16 cellular contexts compared by ENCODE assay signal in the genomic region with DNA sequence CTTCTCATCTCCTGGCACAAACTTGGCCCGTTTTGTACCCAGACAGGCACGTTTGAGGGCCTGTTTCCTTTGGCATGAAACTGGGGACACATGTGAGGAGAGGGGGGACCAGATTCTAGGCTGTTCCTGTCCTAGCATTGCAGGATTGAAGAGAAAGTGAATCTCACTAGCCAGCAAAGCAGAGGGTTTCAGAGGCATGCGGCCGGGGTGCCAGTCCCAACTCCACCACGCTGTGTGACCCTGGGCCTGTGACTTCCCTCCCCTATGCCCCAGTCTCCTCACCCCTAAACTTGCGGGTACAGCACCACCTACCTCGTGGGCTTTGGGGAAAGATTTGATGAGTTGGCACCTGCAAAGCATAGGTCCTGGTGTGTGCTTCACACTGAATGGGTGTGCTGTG. TPM values are rescaled to one million over a fixed set of nuclear protein-coding genes. Genes with fewer than 3 reads are reported as not detected.
DNase-seq lines count a peak whose midpoint lies in the region; ATAC-seq, FAIRE-seq and TF ChIP-seq lines count a peak whose summit lies in the region.
"Had no signal": no experiment of that assay in that cellular context is flagged by ENCODE, and none has a peak within 500 bp of the region (broad histone marks: within the 10 kb centered on the region; RNA-seq: fewer than 3 reads in every experiment).

No MANE protein-coding gene starts in this region.

- H3K4me3 Mint-ChIP-seq in endothelial cell (ENCODE audit: unreplicated experiment) = no peak overlapping the region
- H3K4me3 Mint-ChIP-seq: CD4-positive, CD25-positive, alpha-beta regulatory T cell had no signal

- no peaks in the 10 kb centered on the region for H3K9me3 ChIP-seq in right cardiac atrium (ENCODE audit: control insufficient read depth, low read length)
- no peaks in the 10 kb centered on the region for H3K9me3 ChIP-seq in right atrium auricular region
- no peaks in the 10 kb centered on the region for H3K9me3 ChIP-seq in keratinocyte (ENCODE audit: control insufficient read depth, low read depth, low read length)
- no peaks in the 10 kb centered on the region for H3K9me3 ChIP-seq in osteoblast (ENCODE audit: low read depth, low read length)

- DNase-seq in right cardiac atrium (peak in 2 of 3 donors; percentile 35 to 52), right atrium auricular region (ENCODE audit: low spot score) (no peak), keratinocyte (ENCODE audit: low read depth, low spot score) (no peak), osteoblast (ENCODE audit: insufficient read length, low spot score, missing footprints) (peak; percentile 64), endothelial cell (ENCODE audit: low spot score) (no peak), ureter (ENCODE audit: low spot score) (no peak)
- DNase-seq: 8988T; ACHN; CD4-positive, CD25-positive, alpha-beta regulatory T cell; DMS53; GF-D8; GM23248; H7 had no signal

- H4K20me1 ChIP-seq in keratinocyte (ENCODE audit: control insufficient read depth, extremely low read depth, insufficient read depth, low read length) = no peaks in the 10 kb centered on the region
- no peaks in the 10 kb centered on the region for H4K20me1 ChIP-seq in osteoblast (ENCODE audit: insufficient read depth, low read length)

- H3K27me3 ChIP-seq in right cardiac atrium (ENCODE audit: control insufficient read depth, insufficient read depth) (no peaks in the 10 kb centered on the region), right atrium auricular region (no peaks in the 10 kb centered on the region), keratinocyte (ENCODE audit: control insufficient read depth, extremely low read depth, insufficient read depth, low read length) (peaks cover 8% of the 10 kb centered on the region), osteoblast (ENCODE audit: insufficient read depth, low read length) (no peaks in the 10 kb centered on the region)

- H3K4me2 ChIP-seq in keratinocyte (ENCODE audit: control insufficient read depth, extremely low read depth, insufficient read depth, low read depth, low read length) (peak overlapping the region; percentile 2), osteoblast (ENCODE audit: insufficient read depth, low read length) (no peak overlapping the region)

- no peak overlapping the region for H3K9ac ChIP-seq in keratinocyte (ENCODE audit: control insufficient read depth, extremely low read depth, insufficient read depth, low read length)
- H3K9ac ChIP-seq: BLaER1 treated with 17β-estradiol and CSF1 and Interleukin-3, amounts not matched to agents 10 nM and 100 nM; GM23248 had no signal

- H2AFZ ChIP-seq in keratinocyte (ENCODE audit: control insufficient read depth, low read length) (no peak overlapping the region), osteoblast (ENCODE audit: low read length) (no peak overlapping the region)
- H2AFZ ChIP-seq: GM23248 had no signal

- intact Hi-C loops in right cardiac atrium (cut with DNase I) = no loop called here

- ATAC-seq in right cardiac atrium (no peak), GM18861 (IDR thresholded peaks at IDR 0.05; ENCODE audit: unreplicated experiment) (no peak)

- H3K36me3 ChIP-seq in right atrium auricular region = no peaks in the 10 kb centered on the region
- no peaks in the 10 kb centered on the region for H3K36me3 ChIP-seq in keratinocyte (ENCODE audit: control insufficient read depth in 2 of 2, extremely low read depth in 1 of 2, insufficient read depth in 2 of 2, low read length in 2 of 2)
- H3K36me3 ChIP-seq in osteoblast (ENCODE audit: insufficient read depth, low read length) = no peaks in the 10 kb centered on the region
- H3K36me3 ChIP-seq: BLaER1 treated with 17β-estradiol and CSF1 and Interleukin-3, amounts not matched to agents 10 nM and 100 nM had no signal

- H3K4me3 ChIP-seq in right cardiac atrium (ENCODE audit: low read length) = no peak overlapping the region
- H3K4me3 ChIP-seq in right atrium auricular region = no peak overlapping the region
- H3K4me3 ChIP-seq in keratinocyte (ENCODE audit: control insufficient read depth in 2 of 3, extremely low read depth in 1 of 3, insufficient read depth in 2 of 3, low read depth in 1 of 3, low read length in 3 of 3) = no peak overlapping the region
- no peak overlapping the region for H3K4me3 ChIP-seq in osteoblast (ENCODE audit: insufficient read depth, low read length)
- H3K4me3 ChIP-seq: BLaER1 treated with 17β-estradiol and CSF1 and Interleukin-3, amounts not matched to agents 10 nM and 100 nM; GM23248 had no signal

- FAIRE-seq in keratinocyte (lab: Jason Lieb, UNC) = no peak

- no peak overlapping the region for H3K27ac Mint-ChIP-seq in endothelial cell (ENCODE audit: unreplicated experiment)
- H3K27ac Mint-ChIP-seq: CD4-positive, CD25-positive, alpha-beta regulatory T cell had no signal

- dilution Hi-C loops in keratinocyte (cut with MboI; ENCODE audit: extremely low pct_ligation_motif_present, low sequenced_read_pairs) = no loop called here

- H3K9me1 ChIP-seq in keratinocyte (ENCODE audit: control insufficient read depth, extremely low read depth, insufficient read depth, low read length) = no peaks in the 10 kb centered on the region

- TF ChIP-seq CTCF in right atrium auricular region (IDR thresholded peaks at IDR 0.05) = no peak
- TF ChIP-seq CTCF in keratinocyte (optimal IDR thresholded peaks at IDR 0.05 in 1 of 3, IDR thresholded peaks at IDR 0.05 in 1 of 3, conservative IDR thresholded peaks at IDR 0.05 in 1 of 3; ENCODE audit: extremely low read depth in 1 of 3, insufficient read depth in 2 of 3, low read length in 3 of 3) = no peak
- no peak for TF ChIP-seq CTCF in osteoblast (IDR thresholded peaks at IDR 0.05; ENCODE audit: extremely low read depth, low read depth, low read length)
- TF ChIP-seq CTCF in endothelial cell (IDR thresholded peaks at IDR 0.05; ENCODE audit: unreplicated experiment) = no peak

- H3K27ac ChIP-seq in right cardiac atrium (ENCODE audit: low read length) = no peak overlapping the region
- no peak overlapping the region for H3K27ac ChIP-seq in right atrium auricular region
- H3K27ac ChIP-seq in keratinocyte (ENCODE audit: control insufficient read depth, insufficient read depth, low read length) = no peak overlapping the region
- H3K27ac ChIP-seq in osteoblast (ENCODE audit: low read depth, low read length) = no peak overlapping the region
- H3K27ac ChIP-seq: BLaER1 treated with 17β-estradiol and CSF1 and Interleukin-3, amounts not matched to agents 10 nM and 100 nM; GM23248 had no signal

- no peaks in the 10 kb centered on the region for H3K9me3 Mint-ChIP-seq in endothelial cell (ENCODE audit: unreplicated experiment)
- H3K9me3 Mint-ChIP-seq: CD4-positive, CD25-positive, alpha-beta regulatory T cell had no signal

- H3K79me2 ChIP-seq in keratinocyte (ENCODE audit: control insufficient read depth, insufficient read depth, low read length) (no peaks in the 10 kb centered on the region), osteoblast (ENCODE audit: insufficient read depth, low read length) (peaks cover 7% of the 10 kb centered on the region)

- no peaks in the 10 kb centered on the region for H3K36me3 Mint-ChIP-seq in endothelial cell (ENCODE audit: low read depth, unreplicated experiment)
- H3K36me3 Mint-ChIP-seq: CD4-positive, CD25-positive, alpha-beta regulatory T cell had no signal

- WGBS in right cardiac atrium = 82% methylated on average over 7 of the region's 7 CpGs

- H3K4me1 Mint-ChIP-seq in endothelial cell (ENCODE audit: unreplicated experiment) = peaks cover 19% of the 10 kb centered on the region
- H3K4me1 Mint-ChIP-seq: CD4-positive, CD25-positive, alpha-beta regulatory T cell had no signal

- peaks cover 13% of the 10 kb centered on the region for H3K27me3 Mint-ChIP-seq in endothelial cell (ENCODE audit: unreplicated experiment)

- peaks cover 18% of the 10 kb centered on the region for H3K4me1 ChIP-seq in right cardiac atrium (ENCODE audit: control insufficient read depth, insufficient read depth, low read length)
- H3K4me1 ChIP-seq in right atrium auricular region = peaks cover 0 to 78% of the 10 kb centered on the region in 2 donors
- H3K4me1 ChIP-seq in keratinocyte (ENCODE audit: control insufficient read depth, extremely low read depth, insufficient read depth, low read length) = peaks cover 29% of the 10 kb centered on the region
- peaks cover 19% of the 10 kb centered on the region for H3K4me1 ChIP-seq in osteoblast (ENCODE audit: insufficient read depth, low read length)

RNA-seq across cellular contexts. Expression of gene CIBAR2, which starts 53.5 kb away (rescaled TPM):
- total RNA-seq in right cardiac atrium (not detected), right atrium auricular region (not detected), osteoblast (under 0.01 TPM in 1 of 2 replicates, not detected in the other), endothelial cell (ENCODE audit: unreplicated experiment) (not detected), ureter (not detected)
- polyA plus RNA-seq in right cardiac atrium (0.09 TPM), keratinocyte (not detected in 3 replicates)
- not detected for polyA plus RNA-seq in keratinocyte (2011; ENCODE audit: low read depth)
- polyA plus RNA-seq in keratinocyte (2011; cell fraction: cytosol; rRNA removed) = not detected in 2 replicates
- not detected in 2 replicates for polyA plus RNA-seq in keratinocyte (2011; cell fraction: nucleus; rRNA removed)
- not detected in 2 replicates for polyA plus RNA-seq in keratinocyte (2012; ENCODE audit: low replicate concordance)
- polyA minus RNA-seq in keratinocyte = not detected in 3 replicates
- not detected for polyA minus RNA-seq in keratinocyte (2011; cell fraction: cytosol; rRNA and poly(A)+ RNA removed)
- not detected in 2 replicates for polyA minus RNA-seq in keratinocyte (2011; cell fraction: nucleus; rRNA and poly(A)+ RNA removed)
- total RNA-seq: CD4-positive, CD25-positive, alpha-beta regulatory T cell; GM23248; H7; HT1080 had no signal
- polyA plus RNA-seq: CD4-positive, CD25-positive, alpha-beta regulatory T cell; GM23248 had no signal

Comparison
In these comparisons a context has a peak if more than half of its experiments do, and no peak if none do; other contexts are left out.
1. DNase-seq: peak in right cardiac atrium (2 of 3) and osteoblast (single experiment); none in right atrium auricular region (single experiment), keratinocyte (single experiment), endothelial cell (single experiment) and ureter (single experiment).